ENCODE assay signal across 11 cellular contexts in genomic region chr5:154782326-154782725, GRCh38. TPM values are rescaled to one million over a fixed set of nuclear protein-coding genes. Genes with fewer than 3 reads are reported as not detected.
A peak's percentile ranks its signal among the peaks of the same experiment; 100 is the strongest.
DNase-seq lines count a peak whose midpoint lies in the region; ATAC-seq and TF ChIP-seq lines count a peak whose summit lies in the region.
"Had no signal": no experiment of that assay in that cellular context is flagged by ENCODE, and none has a peak within 500 bp of the region (broad histone marks: within the 10 kb centered on the region; RNA-seq: fewer than 3 reads in every experiment).

No MANE protein-coding gene starts in this region.

- POLR2A ChIA-PET in activated CD4-positive, alpha-beta T cell treated with anti-CD3 and anti-CD28 coated beads for 36 hours (lab: Charles Lee), result no interaction called here

- intact Hi-C loops in activated CD4-positive, alpha-beta T cell treated with anti-CD3 and anti-CD28 coated beads for 36 hours (cut with DNase I, micrococcal nuclease), result no loop called here
- intact Hi-C loops in adrenal gland (cut with DNase I), result no loop called here
- intact Hi-C loops in left lung (cut with DNase I), result no loop called here

- peak overlapping the region; percentile 11 for H3K27ac Mint-ChIP-seq in activated CD4-positive, alpha-beta T cell treated with anti-CD3 and anti-CD28 coated beads for 36 hours

- ATAC-seq in activated CD4-positive, alpha-beta T cell treated with anti-CD3 and anti-CD28 coated beads for 36 hours, result no peak
- peak; percentile 12 for ATAC-seq in left lung
- no peak for ATAC-seq in GM19397 (IDR thresholded peaks at IDR 0.05; ENCODE audit: unreplicated experiment)
- no peak for ATAC-seq in GM19035 (IDR thresholded peaks at IDR 0.05; ENCODE audit: unreplicated experiment)

- peaks cover 61 to 89% of the 10 kb centered on the region in 2 donors for H3K4me1 ChIP-seq in adrenal gland (replicated peaks in 1 of 2)
- H3K4me1 ChIP-seq in left lung, result peaks cover 11 to 80% of the 10 kb centered on the region in 2 donors
- peaks cover 10 to 63% (median 61%) of the 10 kb centered on the region in 5 donors for H3K4me1 ChIP-seq in subcutaneous abdominal adipose tissue (ENCODE audit: control insufficient read depth in 5 of 5, insufficient read depth in 5 of 5, low read length in 5 of 5)

- no peaks in the 10 kb centered on the region for H3K9me3 Mint-ChIP-seq in activated CD4-positive, alpha-beta T cell treated with anti-CD3 and anti-CD28 coated beads for 36 hours (ENCODE audit: low read depth)

- H3K27me3 ChIP-seq in adrenal gland (no peaks in the 10 kb centered on the region), left lung (no peaks in the 10 kb centered on the region), subcutaneous abdominal adipose tissue (ENCODE audit: control insufficient read depth in 5 of 5, insufficient read depth in 4 of 5, low read length in 5 of 5) (no peaks in the 10 kb centered on the region)

- no peak overlapping the region for H3K4me3 Mint-ChIP-seq in activated CD4-positive, alpha-beta T cell treated with anti-CD3 and anti-CD28 coated beads for 36 hours

- CTCF ChIA-PET in activated CD4-positive, alpha-beta T cell treated with anti-CD3 and anti-CD28 coated beads for 36 hours (lab: Charles Lee), result interaction anchor here (0.7 to 1.0 kb wide), 2 partner anchors 10 to 37 kb away, joined by 3 to 4 read pairs; no protein-coding TSS in a partner anchor

- H3K9ac ChIP-seq in subcutaneous abdominal adipose tissue (ENCODE audit: low read length in 5 of 5), result peak overlapping the region in 3 of 5 donors; percentile 3 to 47 (median 31)

- 46 to 86% (median 63%) methylated on average over 3 to 4 of the region's 4 CpGs for WGBS in adrenal gland, 4 donors

- H3K27ac ChIP-seq in adrenal gland, result peak overlapping the region in 4 of 5 donors; percentile 39 to 84 (median 64)
- no peak overlapping the region for H3K27ac ChIP-seq in left lung
- H3K27ac ChIP-seq in subcutaneous abdominal adipose tissue (ENCODE audit: low read depth, low read length), result peak overlapping the region; percentile 56

- H3K4me3 ChIP-seq in adrenal gland (no peak overlapping the region), left lung (no peak overlapping the region), subcutaneous abdominal adipose tissue (ENCODE audit: low read depth in 1 of 5, low read length in 5 of 5) (no peak overlapping the region)

- H3K36me3 ChIP-seq in adrenal gland (replicated peaks in 1 of 2), result no peaks in the 10 kb centered on the region
- H3K36me3 ChIP-seq in left lung, result no peaks in the 10 kb centered on the region
- no peaks in the 10 kb centered on the region for H3K36me3 ChIP-seq in subcutaneous abdominal adipose tissue (ENCODE audit: control insufficient read depth in 5 of 5, insufficient read depth in 5 of 5, low read length in 5 of 5)

- H3K27me3 Mint-ChIP-seq in activated CD4-positive, alpha-beta T cell treated with anti-CD3 and anti-CD28 coated beads for 36 hours, result no peaks in the 10 kb centered on the region

- TF ChIP-seq CTCF in adrenal gland (IDR thresholded peaks at IDR 0.05) (no peak), left lung (IDR thresholded peaks at IDR 0.05) (no peak)

- peaks cover 8% of the 10 kb centered on the region for H3K36me3 Mint-ChIP-seq in activated CD4-positive, alpha-beta T cell treated with anti-CD3 and anti-CD28 coated beads for 36 hours (ENCODE audit: low read depth)

- peaks cover 88% of the 10 kb centered on the region for H3K4me1 Mint-ChIP-seq in activated CD4-positive, alpha-beta T cell treated with anti-CD3 and anti-CD28 coated beads for 36 hours

- H3K9me3 ChIP-seq in adrenal gland (replicated peaks in 1 of 3), result no peaks in the 10 kb centered on the region
- no peaks in the 10 kb centered on the region for H3K9me3 ChIP-seq in left lung
- H3K9me3 ChIP-seq in subcutaneous abdominal adipose tissue (ENCODE audit: control insufficient read depth in 5 of 5, low read length in 5 of 5), result no peaks in the 10 kb centered on the region

- no peak for DNase-seq in activated CD4-positive, alpha-beta T cell treated with anti-CD3 and anti-CD28 coated beads for 36 hours
- no peak for DNase-seq in activated CD4-positive, alpha-beta T cell treated with anti-CD3 and anti-CD28 coated beads, Interleukin-2, amount 50 U/mL, for 4 hours
- DNase-seq in adrenal gland (no peak), left lung (no peak), superior temporal gyrus (ENCODE audit: extremely low spot score) (no peak)
- DNase-seq: DMS79 treated with DMSO at 0.1 percent for 48 hours, KBM-7, retina had no signal

- no peak for TF ChIP-seq POLR2A in adrenal gland (IDR thresholded peaks at IDR 0.05)

RNA-seq across cellular contexts. Expression of gene LARP1, which starts 27.1 kb away (rescaled TPM):
- 100 to 1,000 TPM; 225 to 339 TPM for total RNA-seq in activated CD4-positive, alpha-beta T cell treated with anti-CD3 and anti-CD28 coated beads for 36 hours
- total RNA-seq in adrenal gland (100 to 1,000 TPM; 105 to 209 (median 157) TPM), left lung (100 to 1,000 TPM; 126 to 172 TPM)
- 100 to 1,000 TPM in 1 of 3 donors, 10 to 100 TPM in 2; 30.5 to 152 (median 55.7) TPM for polyA plus RNA-seq in adrenal gland

Comparison
In these comparisons a context has a peak if more than half of its experiments do, and no peak if none do; other contexts are left out.
1. H3K27ac ChIP-seq: peak in adrenal gland (4 of 5) and subcutaneous abdominal adipose tissue (single experiment); none in left lung (0 of 2).